ENCODE assay signal across 8 cellular contexts in the genomic region with DNA sequence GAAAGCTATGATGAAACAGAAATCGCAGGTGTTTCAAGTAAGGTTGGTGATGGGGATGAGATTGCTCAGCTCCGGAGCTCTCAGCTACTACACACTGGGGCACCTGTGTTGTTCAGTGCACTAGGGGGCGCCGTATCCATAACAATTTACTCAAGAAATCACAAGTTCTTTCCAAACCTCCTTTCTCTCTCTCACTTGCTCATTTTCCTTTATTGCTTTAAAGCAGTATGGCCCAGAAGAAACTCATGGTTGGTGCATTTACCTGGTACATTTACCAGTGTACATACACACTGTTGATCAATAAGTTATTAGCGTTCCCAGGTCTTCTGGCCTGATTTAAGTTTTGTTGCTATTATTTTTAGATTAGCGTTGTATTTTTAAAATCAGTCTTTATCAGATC.
DNase-seq lines count a peak whose midpoint lies in the region; ATAC-seq, FAIRE-seq and TF ChIP-seq lines count a peak whose summit lies in the region.

No MANE protein-coding gene starts in this region.

- H3K27me3 ChIP-seq in astrocyte (ENCODE audit: insufficient read depth, low read length): no peaks in the 10 kb centered on the region
- H3K27me3 ChIP-seq in spleen (replicated peaks in 1 of 7): no peaks in the 10 kb centered on the region

- no peak for FAIRE-seq in astrocyte (lab: Jason Lieb, UNC)

- H3K36me3 ChIP-seq in astrocyte (ENCODE audit: insufficient read depth, low read length): no peaks in the 10 kb centered on the region
- peaks cover 0 to 6% (median 0%) of the 10 kb centered on the region in 6 donors for H3K36me3 ChIP-seq in spleen

- peak; percentile 55 for ATAC-seq in HG02588 (IDR thresholded peaks at IDR 0.05; ENCODE audit: unreplicated experiment)

- no peak overlapping the region for H3K4me2 ChIP-seq in astrocyte (ENCODE audit: low read length)

- intact Hi-C loops in spleen (cut with DNase I; ENCODE audit: low total_unique reads): loop anchor here (10.0 kb wide), 1 partner anchor 432 kb away; no protein-coding TSS in a partner anchor

- no peaks in the 10 kb centered on the region for H3K9me3 Mint-ChIP-seq in astrocyte (ENCODE audit: unreplicated experiment)

- H3K4me1 ChIP-seq in astrocyte (ENCODE audit: insufficient read depth, low read length) (peaks cover 24% of the 10 kb centered on the region), spleen (peaks cover 0 to 39% (median 17%) of the 10 kb centered on the region in 6 donors)

- DNase-seq in GM04504 (ENCODE audit: low read depth): peak; percentile 40
- peak; percentile 49 to 64 for DNase-seq in NCI-H2081 (lab: John Stamatoyannopoulos, UW)
- DNase-seq in T1000 (lab: John Stamatoyannopoulos, UW): peak; percentile 44
- DNase-seq in astrocyte (ENCODE audit: low read depth): peak; percentile 56
- DNase-seq in hippocampal formation (lab: John Stamatoyannopoulos, UW): peak; percentile 50 to 67
- peak; percentile 87 for DNase-seq in spleen
- DNase-seq in cortex of kidney (lab: John Stamatoyannopoulos, UW): no peak

- H3K9me3 ChIP-seq in astrocyte (ENCODE audit: insufficient read depth, low read depth, low read length): no peaks in the 10 kb centered on the region
- no peaks in the 10 kb centered on the region for H3K9me3 ChIP-seq in spleen

- no peak overlapping the region for H3K4me3 ChIP-seq in astrocyte (ENCODE audit: insufficient read depth, low read depth, low read length)
- no peak overlapping the region for H3K4me3 ChIP-seq in spleen

- no peaks in the 10 kb centered on the region for H4K20me1 ChIP-seq in astrocyte (ENCODE audit: insufficient read depth, low read length)

- H2AFZ ChIP-seq in astrocyte (ENCODE audit: low read depth, low read length): no peak overlapping the region

- no peak for TF ChIP-seq POLR2A in spleen (IDR thresholded peaks at IDR 0.05)

- H3K4me1 Mint-ChIP-seq in astrocyte (ENCODE audit: low read depth, unreplicated experiment): peaks cover 17% of the 10 kb centered on the region

- TF ChIP-seq CTCF in astrocyte (IDR thresholded peaks at IDR 0.05; ENCODE audit: insufficient read depth, low read depth, low read length) (peak; percentile 82), spleen (IDR thresholded peaks at IDR 0.05 in 8 of 11, conservative IDR thresholded peaks at IDR 0.05 in 3 of 11) (peak; percentile 67 to 91 (median 82))

- H3K9ac ChIP-seq in astrocyte (ENCODE audit: low read length): no peak overlapping the region

- H3K4me3 Mint-ChIP-seq in astrocyte (ENCODE audit: unreplicated experiment): no peak overlapping the region

- no peaks in the 10 kb centered on the region for H3K36me3 Mint-ChIP-seq in astrocyte (ENCODE audit: low read depth, unreplicated experiment)

- H3K27ac ChIP-seq in astrocyte (ENCODE audit: low read depth, low read length): no peak overlapping the region
- no peak overlapping the region for H3K27ac ChIP-seq in spleen

- H3K27ac Mint-ChIP-seq in astrocyte (ENCODE audit: unreplicated experiment): no peak overlapping the region

- peaks cover 1% of the 10 kb centered on the region for H3K27me3 Mint-ChIP-seq in astrocyte (ENCODE audit: low read depth, unreplicated experiment)

- H3K79me2 ChIP-seq in astrocyte (ENCODE audit: insufficient read depth, low read length): no peaks in the 10 kb centered on the region

- 29 to 36% (median 31%) methylated on average over 6 of the region's 6 CpGs for WGBS in spleen, 5 donors
